8 cellular contexts compared by ENCODE assay signal in genomic region chr1:12617511-12617900, GRCh38. TPM values are rescaled to one million over a fixed set of nuclear protein-coding genes. Genes with fewer than 3 reads are reported as not detected.
A peak's percentile ranks its signal among the peaks of the same experiment; 100 is the strongest.
DNase-seq lines count a peak whose midpoint lies in the region; ATAC-seq and TF ChIP-seq lines count a peak whose summit lies in the region.

No MANE protein-coding gene starts in this region.

- peaks cover 60% of the 10 kb centered on the region for H3K4me1 Mint-ChIP-seq in T-helper 1 cell treated with Interleukin-12 subunit alpha and Interleukin-12 subunit beta and Interleukin-4 antibody, amounts not matched to agents 30 μg/mL and 1 μg/mL, for 36 hours (ENCODE audit: low read depth)

- H3K36me3 ChIP-seq in duodenal mucosa (ENCODE audit: control insufficient read depth in 1 of 2, insufficient read depth in 2 of 2, low read length in 2 of 2) (peaks cover 0 to 7% of the 10 kb centered on the region in 2 donors), neural cell (ENCODE audit: insufficient read depth, low read length) (no peaks in the 10 kb centered on the region)

- no peak for TF ChIP-seq RAD21 in neural cell (conservative IDR thresholded peaks at IDR 0.05)

- no peaks in the 10 kb centered on the region for H3K9me3 ChIP-seq in duodenal mucosa (ENCODE audit: control insufficient read depth in 1 of 2, low read length in 2 of 2)
- H3K9me3 ChIP-seq in neural cell (ENCODE audit: low read length), result no peaks in the 10 kb centered on the region

- CTCF ChIA-PET in GM10248 (lab: Yijun Ruan, JAX), result interaction anchor here (0.9 to 7.5 kb wide), 5 partner anchors 15 to 493 kb away, joined by 3 to 98 read pairs (median 16); no protein-coding TSS in a partner anchor

- peak overlapping the region; percentile 96 for H3K27ac Mint-ChIP-seq in T-helper 1 cell treated with Interleukin-12 subunit alpha and Interleukin-12 subunit beta and Interleukin-4 antibody, amounts not matched to agents 30 μg/mL and 1 μg/mL, for 36 hours

- H4K20me1 ChIP-seq in neural cell (ENCODE audit: insufficient read depth), result no peaks in the 10 kb centered on the region

- peaks cover 32 to 46% of the 10 kb centered on the region in 2 donors for H3K4me1 ChIP-seq in duodenal mucosa (ENCODE audit: control insufficient read depth in 1 of 2, insufficient read depth in 2 of 2, low read length in 2 of 2)

- peaks cover 5% of the 10 kb centered on the region for H3K27me3 Mint-ChIP-seq in T-helper 1 cell treated with Interleukin-12 subunit alpha and Interleukin-12 subunit beta and Interleukin-4 antibody, amounts not matched to agents 30 μg/mL and 1 μg/mL, for 36 hours (ENCODE audit: low read depth)

- no peak overlapping the region for H2AFZ ChIP-seq in neural cell (ENCODE audit: low read depth, low read length)

- peak overlapping the region; percentile 42 for H3K4me2 ChIP-seq in neural cell (ENCODE audit: low read length)

- no peak for TF ChIP-seq CTCF in GM10248 (IDR thresholded peaks at IDR 0.05; ENCODE audit: control extremely low read depth, extremely low read depth, low read depth, missing control alignments)
- TF ChIP-seq CTCF in neural cell (IDR thresholded peaks at IDR 0.05; ENCODE audit: poor library complexity, severe bottlenecking), result no peak

- H3K79me2 ChIP-seq in neural cell (replicated peaks; ENCODE audit: insufficient read depth, low read length), result no peaks in the 10 kb centered on the region

- H3F3A ChIP-seq in neural cell (ENCODE audit: insufficient read depth, low read length, poor library complexity, severe bottlenecking), result peaks cover 3% of the 10 kb centered on the region

- H3K4me3 ChIP-seq in duodenal mucosa (ENCODE audit: low read depth in 1 of 2, low read length in 2 of 2) (peak overlapping the region; percentile 66 to 87), neural cell (ENCODE audit: low read length) (peak overlapping the region; percentile 82)

- H3K9ac ChIP-seq in duodenal mucosa (ENCODE audit: low read depth in 1 of 2, low read length in 2 of 2), result peak overlapping the region; percentile 84 to 91
- peak overlapping the region; percentile 48 for H3K9ac ChIP-seq in neural cell (ENCODE audit: low read length)

- H3K36me3 Mint-ChIP-seq in T-helper 1 cell treated with Interleukin-12 subunit alpha and Interleukin-12 subunit beta and Interleukin-4 antibody, amounts not matched to agents 30 μg/mL and 1 μg/mL, for 36 hours (ENCODE audit: low read depth), result peaks cover 25% of the 10 kb centered on the region

- no peak for TF ChIP-seq EP300 in neural cell (conservative IDR thresholded peaks at IDR 0.05; ENCODE audit: poor library complexity, severe bottlenecking)

- no peaks in the 10 kb centered on the region for H3K9me3 Mint-ChIP-seq in T-helper 1 cell treated with Interleukin-12 subunit alpha and Interleukin-12 subunit beta and Interleukin-4 antibody, amounts not matched to agents 30 μg/mL and 1 μg/mL, for 36 hours

- ATAC-seq in GM21367 (IDR thresholded peaks at IDR 0.05; ENCODE audit: unreplicated experiment) (no peak), GM18861 (IDR thresholded peaks at IDR 0.05; ENCODE audit: unreplicated experiment) (no peak), HG02798 (IDR thresholded peaks at IDR 0.05; ENCODE audit: poor library complexity, unreplicated experiment) (no peak)

- peak; percentile 58 for DNase-seq in GM10248 (ENCODE audit: extremely low spot score)
- no peak for DNase-seq in UCSD-AML1 (lab: John Stamatoyannopoulos, UW; ENCODE audit: unreplicated experiment)

- H3K27me3 ChIP-seq in duodenal mucosa (ENCODE audit: control insufficient read depth in 1 of 2, insufficient read depth in 2 of 2, low read length in 2 of 2) (no peaks in the 10 kb centered on the region), neural cell (ENCODE audit: insufficient read depth, low read depth, low read length) (peaks cover 51% of the 10 kb centered on the region)

- POLR2A ChIA-PET in GM10248 (lab: Yijun Ruan, JAX), result no interaction called here

- H3K9me2 ChIP-seq in neural cell (ENCODE audit: insufficient read depth, low read length), result no peaks in the 10 kb centered on the region

- H3K27ac ChIP-seq in duodenal mucosa (ENCODE audit: low read depth, low read length), result peak overlapping the region; percentile 92
- no peak overlapping the region for H3K27ac ChIP-seq in neural cell (ENCODE audit: low read length)

- peak overlapping the region; percentile 99 for H3K4me3 Mint-ChIP-seq in T-helper 1 cell treated with Interleukin-12 subunit alpha and Interleukin-12 subunit beta and Interleukin-4 antibody, amounts not matched to agents 30 μg/mL and 1 μg/mL, for 36 hours

TF ChIP-seq in neural cell, 6 proteins besides CTCF, POLR2A, EP300 and RAD21:
- TF ChIP-seq SMC3 (conservative IDR thresholded peaks at IDR 0.05; ENCODE audit: poor library complexity), result no peak
- TF ChIP-seq REST (IDR thresholded peaks at IDR 0.05; ENCODE audit: borderline replicate concordance), result peak; percentile 23
- no peak for TF ChIP-seq POLR2AphosphoS5 (IDR thresholded peaks at IDR 0.05)
TF ChIP-seq in neural cell: peak in this region for 1.

RNA-seq across cellular contexts. Expression of gene DHRS3, which starts 0.5 kb away (rescaled TPM):
- polyA plus RNA-seq in neural cell, result 0.22 TPM in 1 of 2 replicates, not detected in the other
- 0.69 TPM in 1 of 2 replicates, not detected in the other for polyA minus RNA-seq in neural cell

RNA-seq across cellular contexts. Expression of gene AADACL4, which starts 26.4 kb away (rescaled TPM):
- polyA plus RNA-seq in neural cell, result not detected in 2 replicates
- polyA minus RNA-seq in neural cell, result not detected in 2 replicates
